1 cellular context compared by ENCODE assay signal in genomic region chr22:30578481-30578880, GRCh38.
A peak's percentile ranks its signal among the peaks of the same experiment; 100 is the strongest.
TF ChIP-seq lines count a peak whose summit lies in the region.

No MANE protein-coding gene starts in this region.

TF ChIP-seq in K562, 482 proteins besides CTCF, POLR2A, EP300 and RAD21:
- TF ChIP-seq MCM2 (IDR thresholded peaks at IDR 0.05; ENCODE audit: low read depth) (no peak), ZNF639 (CRISPR knock-in tag; conservative IDR thresholded peaks at IDR 0.05 in 1 of 2, IDR thresholded peaks at IDR 0.05 in 1 of 2) (no peak), SIRT6 (IDR thresholded peaks at IDR 0.05; ENCODE audit: low read depth, low read length) (no peak), RBFOX2 (IDR thresholded peaks at IDR 0.05; ENCODE audit: low read depth, low read length) (peak; percentile 32; the same call in 1 of the 2 replicates)
- TF ChIP-seq, protein P1, sequence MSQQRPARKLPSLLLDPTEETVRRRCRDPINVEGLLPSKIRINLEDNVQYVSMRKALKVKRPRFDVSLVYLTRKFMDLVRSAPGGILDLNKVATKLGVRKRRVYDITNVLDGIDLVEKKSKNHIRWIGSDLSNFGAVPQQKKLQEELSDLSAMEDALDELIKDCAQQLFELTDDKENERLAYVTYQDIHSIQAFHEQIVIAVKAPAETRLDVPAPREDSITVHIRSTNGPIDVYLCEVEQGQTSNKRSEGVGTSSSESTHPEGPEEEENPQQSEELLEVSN (IDR thresholded peaks at IDR 0.05; ENCODE audit: borderline replicate concordance in 1 of 2, extremely low read depth in 1 of 2, insufficient read depth in 1 of 2, insufficient read length in 1 of 2, low read depth in 1 of 2, low read length in 1 of 2, poor library complexity in 1 of 2, severe bottlenecking in 1 of 2), result no peak
